1 cellular context compared by ENCODE assay signal in genomic region chr5:171806976-171807823, GRCh38.
TF ChIP-seq lines count a peak whose summit lies in the region.

No MANE protein-coding gene starts in this region.

TF ChIP-seq in H1, 55 proteins besides CTCF, POLR2A, EP300 and RAD21:
- no peak for TF ChIP-seq GTF2F1 (IDR thresholded peaks at IDR 0.05; ENCODE audit: borderline replicate concordance, low read depth, low read length)
- TF ChIP-seq, protein P1, sequence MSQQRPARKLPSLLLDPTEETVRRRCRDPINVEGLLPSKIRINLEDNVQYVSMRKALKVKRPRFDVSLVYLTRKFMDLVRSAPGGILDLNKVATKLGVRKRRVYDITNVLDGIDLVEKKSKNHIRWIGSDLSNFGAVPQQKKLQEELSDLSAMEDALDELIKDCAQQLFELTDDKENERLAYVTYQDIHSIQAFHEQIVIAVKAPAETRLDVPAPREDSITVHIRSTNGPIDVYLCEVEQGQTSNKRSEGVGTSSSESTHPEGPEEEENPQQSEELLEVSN (IDR thresholded peaks at IDR 0.05): peak; percentile 83
- no peak for TF ChIP-seq KDM1A (IDR thresholded peaks at IDR 0.05; ENCODE audit: borderline replicate concordance, low read length)
- TF ChIP-seq HDAC2 (IDR thresholded peaks at IDR 0.05; ENCODE audit: borderline replicate concordance in 1 of 2, low read depth in 2 of 2, low read length in 2 of 2): no peak
- no peak for TF ChIP-seq ASH2L (IDR thresholded peaks at IDR 0.05; ENCODE audit: low read length)
- TF ChIP-seq SP2 (IDR thresholded peaks at IDR 0.05; ENCODE audit: low read length): no peak
- TF ChIP-seq RBBP5 (IDR thresholded peaks at IDR 0.05; ENCODE audit: borderline replicate concordance, low read depth, low read length): no peak
- TF ChIP-seq NANOG (IDR thresholded peaks at IDR 0.05; ENCODE audit: insufficient read depth, low read depth, low read length, poor library complexity, severe bottlenecking): no peak
- TF ChIP-seq MAX (IDR thresholded peaks at IDR 0.05): peak; percentile 56
